In the genomic region with DNA sequence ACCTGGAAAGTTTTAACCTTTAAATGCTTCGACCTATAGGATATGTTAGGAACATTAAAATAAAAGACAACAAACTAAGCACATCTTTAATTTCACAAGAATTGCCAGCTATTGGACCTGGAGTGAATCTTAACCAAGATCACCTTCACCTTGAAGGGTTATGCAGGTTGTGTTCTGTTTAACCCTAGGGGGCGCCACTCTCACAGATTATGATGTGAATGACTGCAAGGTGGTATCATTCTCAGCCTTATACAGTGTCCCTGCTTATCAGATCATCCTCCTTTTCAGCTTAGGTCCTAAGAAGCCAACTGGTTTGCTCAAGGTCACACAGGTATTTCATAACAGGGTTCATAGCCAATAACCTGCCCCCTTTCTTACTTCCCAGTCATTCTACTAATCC, we compare ENCODE assay signal across 8 cellular contexts. TPM values are rescaled to one million over a fixed set of nuclear protein-coding genes. Genes with fewer than 3 reads are reported as not detected.
DNase-seq lines count a peak whose midpoint lies in the region; ATAC-seq and TF ChIP-seq lines count a peak whose summit lies in the region.

No MANE protein-coding gene starts in this region.

- no peak overlapping the region for H3K4me3 ChIP-seq in SU-DHL-6 (ENCODE audit: insufficient read depth, low read length, poor library complexity, severe bottlenecking)
- no peak overlapping the region for H3K4me3 ChIP-seq in esophagus squamous epithelium

- H2AFZ ChIP-seq in SU-DHL-6 (ENCODE audit: low read depth, low read length, severe bottlenecking): peak overlapping the region; percentile 74

- H3K9me3 ChIP-seq in SU-DHL-6 (ENCODE audit: insufficient read depth, low read length) (no peaks in the 10 kb centered on the region), esophagus squamous epithelium (no peaks in the 10 kb centered on the region)

- peaks cover 0 to 12% (median 0%) of the 10 kb centered on the region in 3 donors for H3K4me1 ChIP-seq in esophagus squamous epithelium

- H3K36me3 ChIP-seq in SU-DHL-6 (ENCODE audit: low read length) (no peaks in the 10 kb centered on the region; the same call in 1 of the 2 replicates), esophagus squamous epithelium (no peaks in the 10 kb centered on the region)

- H3K9ac ChIP-seq in SU-DHL-6 (ENCODE audit: low read length): peak overlapping the region; percentile 34; the same call in 1 of the 2 replicates

- TF ChIP-seq POLR2A in esophagus squamous epithelium (IDR thresholded peaks at IDR 0.05): no peak

- no peaks in the 10 kb centered on the region for H3F3A ChIP-seq in SU-DHL-6 (ENCODE audit: insufficient read depth)

- H3K9me2 ChIP-seq in SU-DHL-6 (replicated peaks; ENCODE audit: insufficient read depth, low read length): no peaks in the 10 kb centered on the region

- DNase-seq in DMS53 treated with DMSO at 0.1 percent for 48 hours (lab: John Stamatoyannopoulos, UW; ENCODE audit: unreplicated experiment) (peak; percentile 12), iPS-NIHi7 (ENCODE audit: extremely low spot score) (peak; percentile 38), esophagus squamous epithelium (lab: John Stamatoyannopoulos, UW) (no peak), foreskin melanocyte (no peak), UCSD-AML1 (lab: John Stamatoyannopoulos, UW; ENCODE audit: unreplicated experiment) (no peak)

- ATAC-seq in GM19438 (IDR thresholded peaks at IDR 0.05; ENCODE audit: low read depth, unreplicated experiment): peak; percentile 43
- ATAC-seq in HG02981 (IDR thresholded peaks at IDR 0.05; ENCODE audit: unreplicated experiment): no peak

- H3K27ac ChIP-seq in SU-DHL-6 (ENCODE audit: low read depth, low read length) (peak overlapping the region; percentile 64), esophagus squamous epithelium (no peak overlapping the region)

- H3K4me2 ChIP-seq in SU-DHL-6 (ENCODE audit: low read depth, low read length, poor library complexity, severe bottlenecking): peak overlapping the region; percentile 57

- peaks cover 16% of the 10 kb centered on the region; the same call in 1 of the 2 replicates for H3K79me2 ChIP-seq in SU-DHL-6 (ENCODE audit: insufficient read depth, low read length)

- 44 to 57% methylated on average over 2 of the region's 2 CpGs for WGBS in esophagus squamous epithelium, 2 donors

- peak; percentile 37 for TF ChIP-seq CTCF in SU-DHL-6 (IDR thresholded peaks at IDR 0.05; ENCODE audit: insufficient read depth, low read length, poor library complexity, severe bottlenecking)
- peak in 2 of 6 experiments; percentile 8 to 10 for TF ChIP-seq CTCF in esophagus squamous epithelium (IDR thresholded peaks at IDR 0.05)

- H3K27me3 ChIP-seq in SU-DHL-6 (ENCODE audit: low read length) (no peaks in the 10 kb centered on the region), esophagus squamous epithelium (no peaks in the 10 kb centered on the region)

- intact Hi-C loops in esophagus squamous epithelium (cut with DNase I): no loop called here

- H4K20me1 ChIP-seq in SU-DHL-6 (ENCODE audit: low read depth, low read length): no peaks in the 10 kb centered on the region

RNA-seq across cellular contexts. Expression of gene INTS6L, which starts 23.5 kb away (rescaled TPM):
- 10 to 100 TPM in 1 of 4 donors, 1 to 10 TPM in 3; 4.3 to 14.9 (median 6.4) TPM for total RNA-seq in esophagus squamous epithelium

Comparison
In these comparisons a context has a peak if more than half of its experiments do, and no peak if none do; other contexts are left out.
1. DNase-seq: peak in DMS53 treated with DMSO at 0.1 percent for 48 hours (single experiment) and iPS-NIHi7 (single experiment); none in esophagus squamous epithelium (single experiment), foreskin melanocyte (single experiment) and UCSD-AML1 (single experiment).